In the genomic region with DNA sequence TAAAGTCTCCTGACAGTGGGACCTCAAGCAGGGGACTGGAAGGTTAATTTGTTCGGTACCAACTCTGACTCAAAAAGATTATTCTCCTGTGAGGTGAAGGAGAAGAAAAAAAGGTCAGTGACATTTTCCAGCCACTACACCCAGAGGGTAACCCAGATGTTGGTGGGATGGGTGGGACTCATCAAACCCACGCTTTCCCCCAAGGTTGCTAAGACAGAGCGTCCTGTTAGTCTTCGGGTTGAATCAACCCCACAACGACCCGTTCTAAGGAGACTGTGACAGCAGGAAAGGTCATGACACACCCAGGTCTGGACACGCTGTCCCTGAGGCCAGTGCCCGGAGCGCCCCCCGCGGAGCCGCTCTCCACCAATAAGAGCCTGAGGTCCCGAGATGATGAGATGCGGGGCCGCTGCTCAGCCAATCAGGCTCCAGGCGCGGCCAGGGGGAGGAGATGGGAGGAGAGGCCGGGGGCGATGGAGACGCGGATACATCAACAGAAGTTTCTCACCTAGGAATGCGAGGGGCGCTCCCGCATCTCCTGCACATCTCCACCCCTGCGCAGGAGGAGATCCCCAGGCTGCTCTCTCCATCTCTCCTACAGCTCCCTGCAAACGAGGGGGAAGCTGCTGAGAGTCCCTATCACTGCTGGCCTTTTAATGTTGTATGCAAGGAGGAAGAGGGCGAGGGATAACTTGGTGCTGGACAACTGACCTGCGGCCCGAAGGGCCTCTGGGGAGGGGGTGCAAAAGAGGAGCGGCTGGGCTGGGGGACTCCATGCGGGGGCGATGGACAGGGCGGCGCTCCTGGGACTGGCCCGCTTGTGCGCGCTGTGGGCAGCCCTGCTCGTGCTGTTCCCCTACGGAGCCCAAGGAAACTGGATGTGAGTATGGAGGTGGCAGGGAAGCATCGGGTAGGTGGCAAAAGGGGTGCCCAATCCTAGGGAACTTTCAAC, we compare ENCODE assay signal across 9 cellular contexts. TPM values are rescaled to one million over a fixed set of nuclear protein-coding genes. Genes with fewer than 3 reads are reported as not detected.
DNase-seq lines count a peak whose midpoint lies in the region; ATAC-seq, FAIRE-seq and TF ChIP-seq lines count a peak whose summit lies in the region.
"Had no signal": no experiment of that assay in that cellular context is flagged by ENCODE, and none has a peak within 500 bp of the region (broad histone marks: within the 10 kb centered on the region; RNA-seq: fewer than 3 reads in every experiment).

A gene with protein sequence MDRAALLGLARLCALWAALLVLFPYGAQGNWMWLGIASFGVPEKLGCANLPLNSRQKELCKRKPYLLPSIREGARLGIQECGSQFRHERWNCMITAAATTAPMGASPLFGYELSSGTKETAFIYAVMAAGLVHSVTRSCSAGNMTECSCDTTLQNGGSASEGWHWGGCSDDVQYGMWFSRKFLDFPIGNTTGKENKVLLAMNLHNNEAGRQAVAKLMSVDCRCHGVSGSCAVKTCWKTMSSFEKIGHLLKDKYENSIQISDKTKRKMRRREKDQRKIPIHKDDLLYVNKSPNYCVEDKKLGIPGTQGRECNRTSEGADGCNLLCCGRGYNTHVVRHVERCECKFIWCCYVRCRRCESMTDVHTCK (plus strand): TSS at position 493 of the 952 bp plus-strand sequence. CDS start 293 bp downstream, at position 786.

- H3K79me2 ChIP-seq in neural progenitor cell (ENCODE audit: low read depth) = no peaks in the 10 kb centered on the region

- H3K27ac ChIP-seq in neural progenitor cell = no peak within 1 kb of the TSS

- peaks cover 16% of the 10 kb centered on the region for H3K4me1 Mint-ChIP-seq in neural progenitor cell

- no peaks in the 10 kb centered on the region for H3K9me3 ChIP-seq in neural progenitor cell (ENCODE audit: low read depth)

- ATAC-seq in HG03521 (IDR thresholded peaks at IDR 0.05; ENCODE audit: unreplicated experiment) (no peak), GM19324 (IDR thresholded peaks at IDR 0.05; ENCODE audit: low FRiP score, unreplicated experiment) (no peak), GM21526 (IDR thresholded peaks at IDR 0.05; ENCODE audit: low FRiP score, unreplicated experiment) (no peak)

- peaks cover 67% of the 10 kb centered on the region for H3K27me3 ChIP-seq in neural progenitor cell

- peak within 1 kb of the TSS; percentile 86 for H3K4me3 Mint-ChIP-seq in neural progenitor cell

- no peak within 1 kb of the TSS for H3K9ac ChIP-seq in neural progenitor cell

- no peak for FAIRE-seq in GM12891 (lab: Jason Lieb, UNC)

- peak within 1 kb of the TSS; percentile 50 for H3K4me3 ChIP-seq in neural progenitor cell

- DNase-seq in GM12891 (ENCODE audit: insufficient read length, low spot score) = peak; percentile 11
- peak; percentile 23 for DNase-seq in NCI-H510A (lab: John Stamatoyannopoulos, UW)
- peak; percentile 31 for DNase-seq in epidermal melanocyte (ENCODE audit: insufficient read length, low spot score)
- peak; percentile 74 for DNase-seq in neural progenitor cell (ENCODE audit: low spot score)
- no peak for DNase-seq in SW 1271 (lab: John Stamatoyannopoulos, UW)

- peaks cover 39% of the 10 kb centered on the region for H3K27me3 Mint-ChIP-seq in neural progenitor cell (ENCODE audit: insufficient read depth, low read depth)

- peak within 1 kb of the TSS; percentile 82 for H3K4me2 ChIP-seq in neural progenitor cell

- no peak for TF ChIP-seq POLR2A in GM12891 (IDR thresholded peaks at IDR 0.05; ENCODE audit: low read depth, low read length)

- no peaks in the 10 kb centered on the region for H3K36me3 ChIP-seq in neural progenitor cell

- H2AFZ ChIP-seq in neural progenitor cell (replicated peaks) = peak within 1 kb of the TSS; percentile 2

- H3K4me1 ChIP-seq in neural progenitor cell = peaks cover 5% of the 10 kb centered on the region

- no peaks in the 10 kb centered on the region for H4K20me1 ChIP-seq in neural progenitor cell (ENCODE audit: low read depth)

- peaks cover 18% of the 10 kb centered on the region for H3F3A ChIP-seq in neural progenitor cell (ENCODE audit: low read depth)

- H3K9me3 Mint-ChIP-seq in neural progenitor cell = peaks cover 11% of the 10 kb centered on the region

- no peak within 1 kb of the TSS for H3K27ac Mint-ChIP-seq in neural progenitor cell

- no peaks in the 10 kb centered on the region for H3K36me3 Mint-ChIP-seq in neural progenitor cell

- TF ChIP-seq CTCF in neural progenitor cell (IDR thresholded peaks at IDR 0.05) = no peak

TF ChIP-seq in GM12891, 5 proteins besides CTCF, POLR2A, EP300 and RAD21:
- TF ChIP-seq POLR2AphosphoS5 (IDR thresholded peaks at IDR 0.05; ENCODE audit: low read depth, low read length) (no peak), POU2F2 (IDR thresholded peaks at IDR 0.05; ENCODE audit: low read depth, low read length) (no peak), TAF1 (IDR thresholded peaks at IDR 0.05; ENCODE audit: low read depth, low read length) (no peak)
TF ChIP-seq in GM12891: peak in this region for 0.

RNA-seq across cellular contexts. Expression of the gene that starts here (rescaled TPM):
- polyA plus RNA-seq in GM12891 (2012; ENCODE audit: low read depth, missing spikeins) = not detected
- 0.03 TPM in 1 of 2 replicates, not detected in the other for total RNA-seq in neural progenitor cell (ENCODE audit: low replicate concordance)
- total RNA-seq: lung microvascular endothelial cell had no signal

Comparison
In these comparisons a context has a peak if more than half of its experiments do, and no peak if none do; other contexts are left out.
1. Peak in DNase-seq, H3K4me3 ChIP-seq and H3K4me2 ChIP-seq in neural progenitor cell; RNA of the gene not detected or under 1 TPM.
2. DNase-seq: peak in GM12891 (single experiment), NCI-H510A (single experiment) and epidermal melanocyte (single experiment); none in SW 1271 (0 of 2).